Comparison of ENCODE assay signal across 25 cellular contexts in genomic region chr6:56951049-56951816, GRCh38. TPM values are rescaled to one million over a fixed set of nuclear protein-coding genes. Genes with fewer than 3 reads are reported as not detected.
A peak's percentile ranks its signal among the peaks of the same experiment; 100 is the strongest.
DNase-seq lines count a peak whose midpoint lies in the region; ATAC-seq, FAIRE-seq and TF ChIP-seq lines count a peak whose summit lies in the region.
"Had no signal": no experiment of that assay in that cellular context is flagged by ENCODE, and none has a peak within 500 bp of the region (broad histone marks: within the 10 kb centered on the region; RNA-seq: fewer than 3 reads in every experiment).

No MANE protein-coding gene starts in this region.

- H3K9ac ChIP-seq in endothelial cell of umbilical vein (replicated peaks; ENCODE audit: extremely low read depth, insufficient read depth, low read length) = no peak overlapping the region
- H3K9ac ChIP-seq: parathyroid adenoma had no signal

- intact Hi-C loops in endothelial cell of umbilical vein (cut with micrococcal nuclease) = loop anchor here (10.0 kb wide), 1 partner anchor 96 kb away; no protein-coding TSS in a partner anchor

- BruUV-seq in endothelial cell of umbilical vein (replicated peaks; lab: Mats Ljungman, UMichigan) = no TSS peak

- no peaks in the 10 kb centered on the region for H3K79me2 ChIP-seq in endothelial cell of umbilical vein (ENCODE audit: control insufficient read depth, insufficient read depth, low read length)
- H3K79me2 ChIP-seq in osteoblast (ENCODE audit: insufficient read depth, low read length) = peaks cover 36% of the 10 kb centered on the region
- H3K79me2 ChIP-seq: parathyroid adenoma had no signal

- peak overlapping the region; percentile 12 for H2AFZ ChIP-seq in endothelial cell of umbilical vein (ENCODE audit: low read depth, low read length)
- H2AFZ ChIP-seq in osteoblast (ENCODE audit: low read length) = no peak overlapping the region
- H2AFZ ChIP-seq: parathyroid adenoma had no signal

- H3K36me3 ChIP-seq in endothelial cell of umbilical vein (ENCODE audit: control insufficient read depth in 2 of 2, extremely low read depth in 1 of 2, insufficient read depth in 2 of 2, low read length in 2 of 2) (no peaks in the 10 kb centered on the region), osteoblast (ENCODE audit: insufficient read depth, low read length) (peaks cover 14% of the 10 kb centered on the region)
- H3K36me3 ChIP-seq: esophagus muscularis mucosa, heart left ventricle had no signal

- H3K27me3 ChIP-seq in endothelial cell of umbilical vein (ENCODE audit: control insufficient read depth in 2 of 2, insufficient read depth in 2 of 2, low read length in 2 of 2) = no peaks in the 10 kb centered on the region
- H3K27me3 ChIP-seq in osteoblast (ENCODE audit: insufficient read depth, low read length) = no peaks in the 10 kb centered on the region
- H3K27me3 ChIP-seq: esophagus muscularis mucosa had no signal

- no peaks in the 10 kb centered on the region for H3K9me3 ChIP-seq in endothelial cell of umbilical vein (replicated peaks; ENCODE audit: control insufficient read depth, insufficient read depth, low read length)
- H3K9me3 ChIP-seq in osteoblast (ENCODE audit: low read depth, low read length) = no peaks in the 10 kb centered on the region
- H3K9me3 ChIP-seq: esophagus muscularis mucosa, heart left ventricle had no signal

- ATAC-seq in SK-N-SH treated with all-trans-retinoic acid at 6 μM for 48 hours (no peak), GM21576 (IDR thresholded peaks at IDR 0.05; ENCODE audit: unreplicated experiment) (no peak)
- ATAC-seq: activated naive CD4-positive, alpha-beta T cell treated with anti-CD3 and anti-CD28 coated beads, Interleukin-2, amount 50 U/mL, for 72 hours; activated T-helper 17 cell treated with anti-CD3 and anti-CD28 coated beads, Interleukin-2, amount 50 U/mL, for 72 hours; heart left ventricle; left lobe of liver; natural killer cell treated with Interleukin-12 subunit alpha and Interleukin-12 subunit beta and Interleukin-15 and Interleukin-18, amount 100 ng/mL, for 72 hours; sciatic nerve had no signal

- in situ Hi-C loops in GM13977 (cut with MboI; ENCODE audit: low pct_unique_long_range_greater_than_20kb, low sequenced_read_pairs, unreplicated experiment) = no loop called here

- H3K9me1 ChIP-seq in endothelial cell of umbilical vein (replicated peaks; ENCODE audit: control insufficient read depth, extremely low read depth, insufficient read depth, low read length) = no peaks in the 10 kb centered on the region

- no peak for FAIRE-seq in endothelial cell of umbilical vein (lab: Jason Lieb, UNC)

- H3K27ac ChIP-seq in endothelial cell of umbilical vein (ENCODE audit: insufficient read depth, low read depth, low read length) (no peak overlapping the region), osteoblast (ENCODE audit: low read depth, low read length) (peak overlapping the region; percentile 77)
- H3K27ac ChIP-seq: esophagus muscularis mucosa, heart left ventricle, parathyroid adenoma had no signal

- peak; percentile 14 for DNase-seq in GM13977 (ENCODE audit: low spot score)
- DNase-seq in endothelial cell of umbilical vein (ENCODE audit: low read depth, low spot score) = no peak
- no peak for DNase-seq in osteoblast (ENCODE audit: insufficient read length, low spot score, missing footprints)
- DNase-seq in stimulated activated naive CD4-positive, alpha-beta T cell treated with Interleukin-2 at 50 U/mL for 16 hours (lab: John Stamatoyannopoulos, UW) = no peak
- DNase-seq in DMS 273 treated with DMSO at 0.1 percent for 48 hours (lab: John Stamatoyannopoulos, UW) = no peak
- DNase-seq in NCI-H2081 (lab: John Stamatoyannopoulos, UW) = no peak
- DNase-seq: activated CD4-positive, alpha-beta T cell treated with anti-CD3 and anti-CD28 coated beads for 48 hours; effector CD8-positive, alpha-beta T cell; heart left ventricle; NCI-H1092; NCI-H2029; NCI-H82; SIG-M5; stimulated activated CD4-positive, alpha-beta T cell treated with anti-CD3 and anti-CD28 coated beads, Interleukin-15, amount 100 ng/mL, for 24 hours had no signal

- no peak for TF ChIP-seq POLR2A in endothelial cell of umbilical vein (IDR thresholded peaks at IDR 0.05; ENCODE audit: low read depth, low read length)

- POLR2A ChIA-PET in endothelial cell of umbilical vein (lab: Charles Lee) = no interaction called here

- no peak overlapping the region for H3K4me2 ChIP-seq in endothelial cell of umbilical vein (ENCODE audit: insufficient read depth, low read length)
- peak overlapping the region; percentile 42 for H3K4me2 ChIP-seq in osteoblast (ENCODE audit: insufficient read depth, low read length)

- H4K20me1 ChIP-seq in endothelial cell of umbilical vein (replicated peaks; ENCODE audit: control insufficient read depth, extremely low read depth, insufficient read depth, low read length) (no peaks in the 10 kb centered on the region), osteoblast (ENCODE audit: insufficient read depth, low read length) (peaks cover 2% of the 10 kb centered on the region)

- dilution Hi-C loops in endothelial cell of umbilical vein (cut with MboI; ENCODE audit: extremely low pct_ligation_motif_present, low sequenced_read_pairs) = no loop called here

- H3K4me1 ChIP-seq in endothelial cell of umbilical vein (ENCODE audit: control insufficient read depth, extremely low read depth, insufficient read depth, low read length) = peaks cover 24% of the 10 kb centered on the region
- H3K4me1 ChIP-seq in osteoblast (ENCODE audit: insufficient read depth, low read length) = peaks cover 58% of the 10 kb centered on the region
- H3K4me1 ChIP-seq: parathyroid adenoma had no signal

- H3K4me3 ChIP-seq in endothelial cell of umbilical vein (replicated peaks in 1 of 3; ENCODE audit: insufficient read depth in 1 of 3, low read depth in 1 of 3, low read length in 3 of 3) = no peak overlapping the region
- no peak overlapping the region for H3K4me3 ChIP-seq in osteoblast (ENCODE audit: insufficient read depth, low read length)
- H3K4me3 ChIP-seq: esophagus muscularis mucosa, heart left ventricle had no signal

- TF ChIP-seq CTCF in GM13977 (IDR thresholded peaks at IDR 0.05; ENCODE audit: extremely low read depth, insufficient read depth, missing control alignments) (no peak), endothelial cell of umbilical vein (IDR thresholded peaks at IDR 0.05; ENCODE audit: extremely low read depth in 1 of 2, insufficient read depth in 1 of 2, low read depth in 1 of 2, low read length in 2 of 2) (no peak), osteoblast (IDR thresholded peaks at IDR 0.05; ENCODE audit: extremely low read depth, low read depth, low read length) (no peak)

- CTCF ChIA-PET in endothelial cell of umbilical vein (lab: Charles Lee) = interaction anchor here (1.0 to 2.1 kb wide), 5 partner anchors 13 to 373 kb away, joined by 3 to 8 read pairs (median 4); no protein-coding TSS in a partner anchor

TF ChIP-seq in SK-N-SH treated with all-trans-retinoic acid at 6 μM for 48 hours, 23 proteins besides CTCF, POLR2A, EP300 and RAD21:
- TF ChIP-seq ZC3H10 (CRISPR knock-in tag; IDR thresholded peaks at IDR 0.05) (peak; percentile 5; the same call in 1 of the 2 replicates), ZNF70 (CRISPR knock-in tag; IDR thresholded peaks at IDR 0.05) (no peak), OSR1 (CRISPR knock-in tag; IDR thresholded peaks at IDR 0.05) (no peak)

TF ChIP-seq in endothelial cell of umbilical vein, 7 proteins besides CTCF, POLR2A, EP300 and RAD21:
- TF ChIP-seq MAX (IDR thresholded peaks at IDR 0.05; ENCODE audit: insufficient read depth, insufficient read length) (no peak), JUN (IDR thresholded peaks at IDR 0.05; ENCODE audit: borderline replicate concordance, insufficient read depth, insufficient read length, low read depth) (no peak), FOS (IDR thresholded peaks at IDR 0.05; ENCODE audit: borderline replicate concordance, insufficient read depth, low read length) (no peak), GATA2 (IDR thresholded peaks at IDR 0.05; ENCODE audit: insufficient read depth, insufficient read length, low read depth, low read length) (no peak), MYC (IDR thresholded peaks at IDR 0.05; ENCODE audit: low read depth, low read length) (no peak), POLR2AphosphoS5 (IDR thresholded peaks at IDR 0.05; ENCODE audit: insufficient read depth, low read depth, low read length) (no peak), EZH2 (IDR thresholded peaks at IDR 0.05; ENCODE audit: borderline replicate concordance, low read depth, low read length, severe bottlenecking) (no peak)

RNA-seq across cellular contexts. Expression of gene BEND6, which starts 3.7 kb away (rescaled TPM):
- total RNA-seq in endothelial cell of umbilical vein (0.35 and 0.66 TPM in 2 replicates), osteoblast (22.4 and 23.6 TPM in 2 replicates)
- polyA plus RNA-seq in endothelial cell of umbilical vein = 0.13 and 0.15 TPM in 2 replicates
- 0.37 and 0.38 TPM in 2 replicates for polyA plus RNA-seq in endothelial cell of umbilical vein (2011; cell fraction: cytosol; rRNA removed)
- polyA plus RNA-seq in endothelial cell of umbilical vein (2011; cell fraction: nucleus; rRNA removed) = 0.40 and 0.43 TPM in 2 replicates
- polyA plus RNA-seq in endothelial cell of umbilical vein (2012) = 1.1 and 1.4 TPM in 2 replicates
- not detected in 2 replicates for polyA minus RNA-seq in endothelial cell of umbilical vein
- polyA minus RNA-seq in endothelial cell of umbilical vein (2011; cell fraction: cytosol; rRNA and poly(A)+ RNA removed) = 0.31 TPM
- polyA minus RNA-seq in endothelial cell of umbilical vein (2011; cell fraction: nucleus; rRNA and poly(A)+ RNA removed) = 0.14 TPM in 1 of 2 replicates, not detected in the other
- total RNA-seq: activated naive CD4-positive, alpha-beta T cell treated with anti-CD3 and anti-CD28 coated beads, Interleukin-2, amount 50 U/mL, for 72 hours; left lobe of liver; T-helper 1 cell treated with Interleukin-12 subunit alpha and Interleukin-12 subunit beta and Interleukin-4 antibody, amounts not matched to agents 30 ng/mL and 1 ng/mL, for 36 hours had no signal
- polyA plus RNA-seq: CD14-positive monocyte had no signal

Comparison
In these comparisons a context has a peak if more than half of its experiments do, and no peak if none do; other contexts are left out.
1. RNA of gene BEND6, which starts 3.7 kb away (total RNA-seq): 22.4 to 23.6 TPM in osteoblast; 0.35 to 0.66 TPM in endothelial cell of umbilical vein; every median in the first group is over 10 times any median in the second.